ENCODE assay signal across 6 cellular contexts in the genomic region with DNA sequence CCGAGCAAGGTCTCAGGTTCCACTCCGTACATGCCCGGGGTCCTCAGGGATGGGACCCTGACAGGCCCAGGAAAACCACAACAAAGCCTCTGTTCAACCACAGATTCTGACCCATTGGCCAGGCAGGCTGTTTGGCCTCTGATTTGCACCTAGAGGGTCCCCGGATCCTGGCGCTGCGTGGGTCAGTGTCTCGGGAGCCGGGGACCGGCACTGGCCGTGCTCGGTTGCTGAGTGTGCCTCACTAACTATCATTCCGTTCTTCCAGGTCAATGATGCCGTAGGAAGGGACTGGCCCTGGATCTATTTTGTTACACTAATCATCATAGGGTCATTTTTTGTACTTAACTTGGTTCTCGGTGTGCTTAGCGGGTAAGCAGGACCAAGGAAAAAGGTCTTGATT.
"Had no signal": no experiment of that assay in that cellular context is flagged by ENCODE, and none has a peak within 500 bp of the region (broad histone marks: within the 10 kb centered on the region; RNA-seq: fewer than 3 reads in every experiment).

No MANE protein-coding gene starts in this region.

- H3K27ac ChIP-seq: HL-60 had no signal

- H3K4me2 ChIP-seq: GM23338 had no signal

- H3K4me3 ChIP-seq: GM23338 had no signal

- DNase-seq: H9, HCEC 1CT, KBM-7 had no signal

- ATAC-seq: GM23338, HepG2 had no signal

- H2AFZ ChIP-seq: GM23338 had no signal
